In genomic region chr12:5524116-5524768, GRCh38 we compare ENCODE assay signal across 28 cellular contexts.
"Had no signal": no experiment of that assay in that cellular context is flagged by ENCODE, and none has a peak within 500 bp of the region (broad histone marks: within the 10 kb centered on the region; RNA-seq: fewer than 3 reads in every experiment).

No MANE protein-coding gene starts in this region.

- H3K27me3 ChIP-seq: Peyer's patch had no signal

- FAIRE-seq: astrocyte had no signal

- H3K27me3 Mint-ChIP-seq: activated CD8-positive, alpha-beta memory T cell treated with anti-CD3 and anti-CD28 coated beads, Interleukin-2, amount 10 ng/mL, durations not matched to agents 7 days and 5 days had no signal

- ATAC-seq: activated CD4-positive, CD25-positive, alpha-beta regulatory T cell treated with anti-CD3 and anti-CD28 coated beads, Interleukin-2, amount 50 U/mL, for 24 hours; activated CD8-positive, alpha-beta memory T cell treated with anti-CD3 and anti-CD28 coated beads, Interleukin-2, amount 10 ng/mL, durations not matched to agents 7 days and 5 days; activated T-helper 17 cell treated with anti-CD3 and anti-CD28 coated beads, Interleukin-2, amount 50 U/mL, for 72 hours; SK-N-SH treated with all-trans-retinoic acid at 6 μM for 48 hours had no signal

- H3K9me3 Mint-ChIP-seq: activated naive CD4-positive, alpha-beta T cell treated with anti-CD3 and anti-CD28 coated beads for 36 hours; activated T-helper 17 cell treated with anti-CD3 and anti-CD28 coated beads, Interleukin-2, amount 50 U/mL, for 72 hours; T-helper 1 cell treated with Interleukin-12 subunit alpha and Interleukin-12 subunit beta and Interleukin-4 antibody, amounts not matched to agents 30 μg/mL and 1 μg/mL, for 36 hours had no signal

- H3K36me3 Mint-ChIP-seq: activated CD8-positive, alpha-beta memory T cell treated with anti-CD3 and anti-CD28 coated beads, Interleukin-2, amount 10 ng/mL, durations not matched to agents 7 days and 5 days; activated naive CD8-positive, alpha-beta T cell; brain had no signal

- H3K36me3 ChIP-seq: Peyer's patch, SJSA1 had no signal

- DNase-seq: activated CD4-positive, alpha-beta T cell treated with anti-CD3 and anti-CD28 coated beads for 48 hours; activated CD4-positive, alpha-beta T cell treated with anti-CD3 and anti-CD28 coated beads, Interleukin-2, amount 50 U/mL, for 48 hours; activated CD8-positive, alpha-beta memory T cell treated with anti-CD3 and anti-CD28 coated beads, Interleukin-2, amount 10 ng/mL, durations not matched to agents 7 days and 5 days; activated gamma-delta T cell; activated naive CD4-positive, alpha-beta T cell treated with anti-CD3 and anti-CD28 coated beads for 36 hours; activated T-cell treated with anti-CD3 and anti-CD28 coated beads for 4 hours; activated T-cell treated with anti-CD3 and anti-CD28 coated beads, Interleukin-2, amount 50 U/mL, for 48 hours; amygdala; MM.1S; NCI-H1105; NCI-H1436 treated with DMSO at 0.1 percent for 48 hours; NCI-H187; NCI-H2081; NCI-H510A treated with DMSO at 0.1 percent for 48 hours; NCI-H69; Peyer's patch; Right ventricle myocardium superior; SW 1271 had no signal

- H3K4me1 ChIP-seq: Peyer's patch, SJSA1 had no signal

- H3K4me3 Mint-ChIP-seq: activated CD8-positive, alpha-beta memory T cell treated with anti-CD3 and anti-CD28 coated beads, Interleukin-2, amount 10 ng/mL, durations not matched to agents 7 days and 5 days; activated naive CD4-positive, alpha-beta T cell treated with anti-CD3 and anti-CD28 coated beads for 36 hours; activated naive CD8-positive, alpha-beta T cell; activated T-helper 17 cell treated with anti-CD3 and anti-CD28 coated beads, Interleukin-2, amount 50 U/mL, for 72 hours; brain; central memory CD8-positive, alpha-beta T cell; T-helper 1 cell treated with Interleukin-12 subunit alpha and Interleukin-12 subunit beta and Interleukin-4 antibody, amounts not matched to agents 30 μg/mL and 1 μg/mL, for 36 hours had no signal

- H3K9me3 ChIP-seq: Peyer's patch, SJSA1 had no signal

- H3K4me3 ChIP-seq: Peyer's patch, SJSA1 had no signal

- H3K27ac Mint-ChIP-seq: activated CD8-positive, alpha-beta memory T cell treated with anti-CD3 and anti-CD28 coated beads, Interleukin-2, amount 10 ng/mL, durations not matched to agents 7 days and 5 days; activated naive CD4-positive, alpha-beta T cell treated with anti-CD3 and anti-CD28 coated beads for 36 hours; activated naive CD8-positive, alpha-beta T cell; activated T-helper 17 cell treated with anti-CD3 and anti-CD28 coated beads, Interleukin-2, amount 50 U/mL, for 72 hours; brain; T-helper 1 cell treated with Interleukin-12 subunit alpha and Interleukin-12 subunit beta and Interleukin-4 antibody, amounts not matched to agents 30 μg/mL and 1 μg/mL, for 36 hours had no signal

- H3K27ac ChIP-seq: Peyer's patch, RWPE1, SJSA1 had no signal

- H3K4me1 Mint-ChIP-seq: activated CD8-positive, alpha-beta memory T cell treated with anti-CD3 and anti-CD28 coated beads, Interleukin-2, amount 10 ng/mL, durations not matched to agents 7 days and 5 days; activated T-helper 17 cell treated with anti-CD3 and anti-CD28 coated beads, Interleukin-2, amount 50 U/mL, for 72 hours; central memory CD8-positive, alpha-beta T cell had no signal
